ENCODE assay signal across 1 cellular context in genomic region chr6:131575834-131576478, GRCh38.
TF ChIP-seq lines count a peak whose summit lies in the region.

No MANE protein-coding gene starts in this region.

TF ChIP-seq in HepG2, 621 proteins besides CTCF, POLR2A, EP300 and RAD21 (continued from another document and continues in another):
- TF ChIP-seq SMAD1 (CRISPR knock-in tag; IDR thresholded peaks at IDR 0.05; ENCODE audit: borderline replicate concordance, low read depth) = no peak
- peak; percentile 33; the same call in 1 of the 2 replicates for TF ChIP-seq RXRB (CRISPR knock-in tag; IDR thresholded peaks at IDR 0.05; ENCODE audit: borderline replicate concordance)
- no peak for TF ChIP-seq ZNF543 (CRISPR knock-in tag; IDR thresholded peaks at IDR 0.05)
- peak; percentile 55 for TF ChIP-seq ZGPAT (CRISPR knock-in tag; IDR thresholded peaks at IDR 0.05)
- TF ChIP-seq ZFP36L2 (CRISPR knock-in tag; IDR thresholded peaks at IDR 0.05) = 0 out of 2 replicates have a peak, but pooled peaks have one; percentile 36
- 0 out of 2 replicates have a peak, but pooled peaks have one; percentile 61 for TF ChIP-seq ATF6 (CRISPR knock-in tag; conservative IDR thresholded peaks at IDR 0.05)
- peak; percentile 29; the same call in 1 of the 2 replicates for TF ChIP-seq ISL2 (CRISPR knock-in tag; IDR thresholded peaks at IDR 0.05)
- TF ChIP-seq MNT (IDR thresholded peaks at IDR 0.05) = no peak
- TF ChIP-seq ZNF136 (CRISPR knock-in tag; IDR thresholded peaks at IDR 0.05; ENCODE audit: low read depth) = no peak
- no peak for TF ChIP-seq ARNT2 (CRISPR knock-in tag; IDR thresholded peaks at IDR 0.05; ENCODE audit: low read depth)
- peak; percentile 96 for TF ChIP-seq HOMEZ (CRISPR knock-in tag; IDR thresholded peaks at IDR 0.05; ENCODE audit: low read depth)
- TF ChIP-seq SKIL (CRISPR knock-in tag; IDR thresholded peaks at IDR 0.05; ENCODE audit: borderline replicate concordance) = no peak
- TF ChIP-seq PRDM10 (CRISPR knock-in tag; IDR thresholded peaks at IDR 0.05; ENCODE audit: low read depth) = no peak
- no peak for TF ChIP-seq ZBTB8A (CRISPR knock-in tag; IDR thresholded peaks at IDR 0.05; ENCODE audit: borderline replicate concordance, low read depth)
- TF ChIP-seq ZNF296 (CRISPR knock-in tag; conservative IDR thresholded peaks at IDR 0.05) = no peak
- peak; percentile 76; the same call in 1 of the 2 replicates for TF ChIP-seq DPF2 (CRISPR knock-in tag; IDR thresholded peaks at IDR 0.05; ENCODE audit: borderline replicate concordance, low read depth)
- TF ChIP-seq HHEX (CRISPR knock-in tag; IDR thresholded peaks at IDR 0.05) = no peak
- TF ChIP-seq FOXA1 (IDR thresholded peaks at IDR 0.05) = no peak
- 0 out of 2 replicates have a peak, but pooled peaks have one; percentile 11 for TF ChIP-seq FOXA1 (CRISPR knock-in tag; IDR thresholded peaks at IDR 0.05)
- TF ChIP-seq SAP130 (CRISPR knock-in tag; IDR thresholded peaks at IDR 0.05; ENCODE audit: low read depth) = peak; percentile 63
- TF ChIP-seq ZFP90 (CRISPR knock-in tag; IDR thresholded peaks at IDR 0.05; ENCODE audit: borderline replicate concordance) = no peak
- peak; percentile 77 for TF ChIP-seq HDAC2 (CRISPR knock-in tag; IDR thresholded peaks at IDR 0.05)
- TF ChIP-seq TEAD3 (CRISPR knock-in tag; optimal IDR thresholded peaks at IDR 0.05; ENCODE audit: borderline replicate concordance) = peak; percentile 56
- TF ChIP-seq TARDBP (CRISPR knock-in tag; IDR thresholded peaks at IDR 0.05) = peak; percentile 96
- TF ChIP-seq SNAPC2 (CRISPR knock-in tag; IDR thresholded peaks at IDR 0.05) = peak; percentile 86
- no peak for TF ChIP-seq ZNF510 (CRISPR knock-in tag; IDR thresholded peaks at IDR 0.05; ENCODE audit: low read depth)
- peak; percentile 49; the same call in 1 of the 2 replicates for TF ChIP-seq KMT2B (CRISPR knock-in tag; IDR thresholded peaks at IDR 0.05)
- TF ChIP-seq SOX13 (IDR thresholded peaks at IDR 0.05) = no peak; the same call in 1 of the 2 replicates
- TF ChIP-seq SOX13 (CRISPR knock-in tag; conservative IDR thresholded peaks at IDR 0.05 in 1 of 2, IDR thresholded peaks at IDR 0.05 in 1 of 2) = peak in 1 of 2 experiments; percentile 54; a peak in 1 of 4 replicates
- TF ChIP-seq FOXA3 (CRISPR knock-in tag; IDR thresholded peaks at IDR 0.05) = peak; percentile 67
- TF ChIP-seq SALL1 (CRISPR knock-in tag; IDR thresholded peaks at IDR 0.05) = peak; percentile 33; the same call in 1 of the 2 replicates
- TF ChIP-seq ASH2L (IDR thresholded peaks at IDR 0.05; ENCODE audit: insufficient read length, low read depth, low read length) = no peak
- 0 out of 4 replicates have a peak, but pooled peaks of 1 of the 2 experiments have one; percentile 15 for TF ChIP-seq REST (IDR thresholded peaks at IDR 0.05; ENCODE audit: borderline replicate concordance in 1 of 2, low read depth in 1 of 2, low read length in 2 of 2)
- TF ChIP-seq PRDM15 (CRISPR knock-in tag; IDR thresholded peaks at IDR 0.05) = no peak
- no peak for TF ChIP-seq ZNF33B (CRISPR knock-in tag; IDR thresholded peaks at IDR 0.05)
- TF ChIP-seq PRMT3 (CRISPR knock-in tag; IDR thresholded peaks at IDR 0.05; ENCODE audit: borderline replicate concordance, low read depth) = no peak
